ENCODE assay signal across 1 cellular context in the genomic region with DNA sequence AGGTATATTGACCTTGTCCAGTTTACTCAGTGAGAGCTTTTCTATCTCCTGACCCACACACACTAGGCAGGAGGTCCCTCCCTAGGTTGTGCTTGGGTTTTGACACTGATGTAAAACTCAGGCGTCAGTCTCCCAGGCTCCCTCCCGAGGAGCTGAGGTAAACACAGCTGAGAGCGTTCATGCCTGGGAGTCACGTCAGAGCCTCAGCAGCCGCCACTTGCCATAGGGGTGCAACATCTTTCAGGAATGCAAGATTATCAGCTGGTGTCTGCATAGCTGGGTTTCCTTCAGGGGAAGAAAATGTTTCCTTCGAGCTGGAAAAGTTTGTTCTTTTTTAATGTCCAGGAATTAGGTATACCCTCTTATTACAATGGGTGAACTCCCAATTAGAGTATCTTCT.
TF ChIP-seq lines count a peak whose summit lies in the region.

No MANE protein-coding gene starts in this region.

TF ChIP-seq in HepG2, 621 proteins besides CTCF, POLR2A, EP300 and RAD21 (continued from another document and continues in another):
- peak; percentile 92; the same call in 1 of the 2 replicates for TF ChIP-seq TFAP4 (IDR thresholded peaks at IDR 0.05; ENCODE audit: borderline replicate concordance, low read depth)
- no peak for TF ChIP-seq SNRNP70 (IDR thresholded peaks at IDR 0.05; ENCODE audit: low read depth, low read length)
- TF ChIP-seq ZNF777 (CRISPR knock-in tag; IDR thresholded peaks at IDR 0.05), result no peak
- no peak for TF ChIP-seq MTA1 (CRISPR knock-in tag; IDR thresholded peaks at IDR 0.05; ENCODE audit: borderline replicate concordance)
- peak; percentile 15; the same call in 1 of the 2 replicates for TF ChIP-seq SAP130 (CRISPR knock-in tag; IDR thresholded peaks at IDR 0.05; ENCODE audit: low read depth)
- TF ChIP-seq ZNF343 (CRISPR knock-in tag; IDR thresholded peaks at IDR 0.05), result no peak
- TF ChIP-seq LRRFIP1 (CRISPR knock-in tag; conservative IDR thresholded peaks at IDR 0.05), result no peak
- TF ChIP-seq, protein P1, sequence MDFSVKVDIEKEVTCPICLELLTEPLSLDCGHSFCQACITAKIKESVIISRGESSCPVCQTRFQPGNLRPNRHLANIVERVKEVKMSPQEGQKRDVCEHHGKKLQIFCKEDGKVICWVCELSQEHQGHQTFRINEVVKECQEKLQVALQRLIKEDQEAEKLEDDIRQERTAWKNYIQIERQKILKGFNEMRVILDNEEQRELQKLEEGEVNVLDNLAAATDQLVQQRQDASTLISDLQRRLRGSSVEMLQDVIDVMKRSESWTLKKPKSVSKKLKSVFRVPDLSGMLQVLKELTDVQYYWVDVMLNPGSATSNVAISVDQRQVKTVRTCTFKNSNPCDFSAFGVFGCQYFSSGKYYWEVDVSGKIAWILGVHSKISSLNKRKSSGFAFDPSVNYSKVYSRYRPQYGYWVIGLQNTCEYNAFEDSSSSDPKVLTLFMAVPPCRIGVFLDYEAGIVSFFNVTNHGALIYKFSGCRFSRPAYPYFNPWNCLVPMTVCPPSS (IDR thresholded peaks at IDR 0.05), result no peak
- TF ChIP-seq ZNF337 (CRISPR knock-in tag; IDR thresholded peaks at IDR 0.05; ENCODE audit: borderline replicate concordance, low read depth), result no peak
- no peak for TF ChIP-seq ZFP82 (CRISPR knock-in tag; IDR thresholded peaks at IDR 0.05; ENCODE audit: borderline replicate concordance)
- no peak for TF ChIP-seq ZNF451 (CRISPR knock-in tag; IDR thresholded peaks at IDR 0.05)
- TF ChIP-seq SALL1 (CRISPR knock-in tag; IDR thresholded peaks at IDR 0.05), result peak; percentile 49
- no peak for TF ChIP-seq ZNF558 (CRISPR knock-in tag; IDR thresholded peaks at IDR 0.05; ENCODE audit: borderline replicate concordance)
- TF ChIP-seq PHF5A (CRISPR knock-in tag; IDR thresholded peaks at IDR 0.05; ENCODE audit: low read depth, unreplicated experiment), result no peak
- no peak for TF ChIP-seq BHLHE40 (IDR thresholded peaks at IDR 0.05; ENCODE audit: low read length)
- no peak for TF ChIP-seq ARNT2 (CRISPR knock-in tag; IDR thresholded peaks at IDR 0.05; ENCODE audit: low read depth)
- TF ChIP-seq FOXA1 (IDR thresholded peaks at IDR 0.05), result no peak
- TF ChIP-seq FOXA1 (CRISPR knock-in tag; IDR thresholded peaks at IDR 0.05), result peak; percentile 37; the same call in 1 of the 2 replicates
- 0 out of 2 replicates have a peak, but pooled peaks have one; percentile 20 for TF ChIP-seq PAXIP1 (CRISPR knock-in tag; conservative IDR thresholded peaks at IDR 0.05)
- no peak for TF ChIP-seq ZNF121 (CRISPR knock-in tag; IDR thresholded peaks at IDR 0.05)
- TF ChIP-seq ZNF230 (CRISPR knock-in tag; IDR thresholded peaks at IDR 0.05), result no peak
- TF ChIP-seq KLF11 (CRISPR knock-in tag; IDR thresholded peaks at IDR 0.05), result no peak
- TF ChIP-seq BCL3 (CRISPR knock-in tag; IDR thresholded peaks at IDR 0.05), result no peak
- no peak for TF ChIP-seq ATF2 (CRISPR knock-in tag; IDR thresholded peaks at IDR 0.05)
- TF ChIP-seq ZNF816 (CRISPR knock-in tag; IDR thresholded peaks at IDR 0.05; ENCODE audit: borderline replicate concordance), result no peak
- TF ChIP-seq NFIB (CRISPR knock-in tag; IDR thresholded peaks at IDR 0.05; ENCODE audit: borderline replicate concordance), result no peak
- TF ChIP-seq NR2F6 (IDR thresholded peaks at IDR 0.05), result 0 out of 2 replicates have a peak, but pooled peaks have one; percentile 16
- no peak for TF ChIP-seq NR2F6 (CRISPR knock-in tag; IDR thresholded peaks at IDR 0.05)
- TF ChIP-seq DPF2 (CRISPR knock-in tag; IDR thresholded peaks at IDR 0.05; ENCODE audit: borderline replicate concordance, low read depth), result no peak
- no peak for TF ChIP-seq ZNF607 (CRISPR knock-in tag; IDR thresholded peaks at IDR 0.05; ENCODE audit: borderline replicate concordance)
- TF ChIP-seq ZNF770 (CRISPR knock-in tag; IDR thresholded peaks at IDR 0.05), result no peak
- no peak for TF ChIP-seq SRY (CRISPR knock-in tag; IDR thresholded peaks at IDR 0.05)
- TF ChIP-seq, protein P2, sequence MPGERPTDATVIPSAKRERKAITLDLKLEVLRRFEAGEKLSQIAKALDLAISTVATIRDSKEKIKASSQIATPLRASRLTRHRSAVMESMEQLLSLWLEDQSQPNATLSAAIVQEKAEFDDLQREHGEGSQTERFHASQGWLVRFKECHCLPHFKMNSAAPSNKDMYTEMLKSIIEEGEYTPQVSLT (CRISPR knock-in tag; IDR thresholded peaks at IDR 0.05; ENCODE audit: borderline replicate concordance, low read depth), result no peak
- TF ChIP-seq GMEB1 (CRISPR knock-in tag; IDR thresholded peaks at IDR 0.05; ENCODE audit: borderline replicate concordance), result no peak
- no peak for TF ChIP-seq ZBTB14 (CRISPR knock-in tag; IDR thresholded peaks at IDR 0.05)
- TF ChIP-seq ZNF619 (CRISPR knock-in tag; IDR thresholded peaks at IDR 0.05), result no peak
- TF ChIP-seq ZNF263 (CRISPR knock-in tag; IDR thresholded peaks at IDR 0.05), result no peak
- peak; percentile 57; the same call in 1 of the 2 replicates for TF ChIP-seq ZBTB38 (CRISPR knock-in tag; IDR thresholded peaks at IDR 0.05)
- TF ChIP-seq PBX2 (CRISPR knock-in tag; IDR thresholded peaks at IDR 0.05), result no peak
- no peak for TF ChIP-seq MAX (IDR thresholded peaks at IDR 0.05)
- no peak for TF ChIP-seq ZBTB3 (CRISPR knock-in tag; IDR thresholded peaks at IDR 0.05; ENCODE audit: borderline replicate concordance, low read depth)
- TF ChIP-seq FOXA3 (CRISPR knock-in tag; IDR thresholded peaks at IDR 0.05), result 0 out of 2 replicates have a peak, but pooled peaks have one; percentile 8
